In the genomic region with DNA sequence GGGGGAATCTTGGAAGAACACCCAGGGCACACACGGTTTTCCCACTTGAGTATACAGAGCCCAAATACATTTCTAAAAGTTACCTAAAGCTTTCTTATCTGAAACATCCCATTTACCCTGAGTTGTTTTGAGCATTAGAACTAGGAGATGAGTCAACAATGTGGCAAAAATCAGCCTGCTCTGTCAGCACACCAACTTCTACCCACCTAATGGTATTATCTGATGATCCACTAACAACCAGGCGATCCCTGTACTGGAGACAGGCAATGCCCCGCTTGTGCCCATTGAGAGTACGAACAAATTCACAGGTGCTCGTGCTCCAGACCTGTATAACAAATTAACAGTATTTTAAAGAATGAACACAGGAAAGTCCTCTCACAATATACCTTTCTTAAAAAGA, we compare ENCODE assay signal across 26 cellular contexts.
"Had no signal": no experiment of that assay in that cellular context is flagged by ENCODE, and none has a peak within 500 bp of the region (broad histone marks: within the 10 kb centered on the region; RNA-seq: fewer than 3 reads in every experiment).

No MANE protein-coding gene starts in this region.

- H3K4me1 Mint-ChIP-seq: activated naive CD8-positive, alpha-beta T cell treated with anti-CD3 and anti-CD28 coated beads, Interleukin-2, amount 50 U/mL, for 24 hours; neural progenitor cell had no signal

- H3K4me3 Mint-ChIP-seq: activated naive CD8-positive, alpha-beta T cell treated with anti-CD3 and anti-CD28 coated beads, Interleukin-2, amount 50 U/mL, for 24 hours; activated T-helper 1 cell treated with anti-CD3 and anti-CD28 coated beads, Interleukin-12 subunit alpha, Interleukin-12 subunit beta, Interleukin-2, Interleukin-4 antibody, amounts not matched to agents 30 ng/mL and 10 ng/mL and 1 ng/mL, durations not matched to agents 14 hours and 24 hours and 36 hours; effector memory CD8-positive, alpha-beta T cell; natural killer cell; neural progenitor cell; T-cell; T-helper 2 cell treated with Interferon-gamma antibody and Interleukin-4, amounts not matched to agents 5 μg/mL and 100 μg/mL, for 36 hours had no signal

- H3K4me1 ChIP-seq: neural progenitor cell, testis, transverse colon had no signal

- H3K27me3 Mint-ChIP-seq: activated naive CD8-positive, alpha-beta T cell treated with anti-CD3 and anti-CD28 coated beads, Interleukin-2, amount 50 U/mL, for 24 hours; effector memory CD8-positive, alpha-beta T cell; T-cell had no signal

- H3K27ac Mint-ChIP-seq: activated naive CD8-positive, alpha-beta T cell treated with anti-CD3 and anti-CD28 coated beads, Interleukin-2, amount 50 U/mL, for 24 hours; activated T-helper 1 cell treated with anti-CD3 and anti-CD28 coated beads, Interleukin-12 subunit alpha, Interleukin-12 subunit beta, Interleukin-2, Interleukin-4 antibody, amounts not matched to agents 30 ng/mL and 10 ng/mL and 1 ng/mL, durations not matched to agents 14 hours and 24 hours and 36 hours; effector memory CD8-positive, alpha-beta T cell; neural progenitor cell; T-cell; T-helper 2 cell treated with Interferon-gamma antibody and Interleukin-4, amounts not matched to agents 5 μg/mL and 100 μg/mL, for 36 hours had no signal

- H3K27ac ChIP-seq: neural progenitor cell, testis, transverse colon had no signal

- H3K9me3 ChIP-seq: left lung, testis, transverse colon had no signal

- H3K4me2 ChIP-seq: neural progenitor cell had no signal

- H3K27me3 ChIP-seq: left lung, neural progenitor cell, testis, transverse colon had no signal

- H2AFZ ChIP-seq: neural progenitor cell had no signal

- H3K9ac ChIP-seq: neural progenitor cell had no signal

- H3K9me3 Mint-ChIP-seq: activated naive CD8-positive, alpha-beta T cell treated with anti-CD3 and anti-CD28 coated beads, Interleukin-2, amount 50 U/mL, for 24 hours; activated T-helper 1 cell treated with anti-CD3 and anti-CD28 coated beads, Interleukin-12 subunit alpha, Interleukin-12 subunit beta, Interleukin-2, Interleukin-4 antibody, amounts not matched to agents 30 ng/mL and 10 ng/mL and 1 ng/mL, durations not matched to agents 14 hours and 24 hours and 36 hours; effector memory CD8-positive, alpha-beta T cell; natural killer cell; neural progenitor cell; T-cell; T-helper 2 cell treated with Interferon-gamma antibody and Interleukin-4, amounts not matched to agents 5 μg/mL and 100 μg/mL, for 36 hours had no signal

- ATAC-seq: activated naive CD8-positive, alpha-beta T cell treated with anti-CD3 and anti-CD28 coated beads, Interleukin-2, amount 50 U/mL, for 24 hours; effector memory CD8-positive, alpha-beta T cell; left lung; natural killer cell; right cardiac atrium; T-cell had no signal

- DNase-seq: activated CD4-positive, alpha-beta T cell treated with anti-CD3 and anti-CD28 coated beads for 4 hours; activated CD4-positive, alpha-beta T cell treated with anti-CD3 and anti-CD28 coated beads, Interleukin-2, amount 50 U/mL, for 48 hours; activated CD4-positive, CD25-positive, alpha-beta regulatory T cell; activated CD8-positive, alpha-beta memory T cell treated with anti-CD3 and anti-CD28 coated beads for 24 hours; activated effector memory CD4-positive, alpha-beta T cell treated with anti-CD3 and anti-CD28 coated beads, Interleukin-2, amount 50 U/mL, for 16 hours; activated naive CD4-positive, alpha-beta T cell treated with anti-CD3 and anti-CD28 coated beads, Interleukin-2, amount 50 U/mL, for 16 hours; activated naive CD8-positive, alpha-beta T cell treated with anti-CD3 and anti-CD28 coated beads, Interleukin-2, amount 50 U/mL, for 24 hours; activated T-cell treated with anti-CD3 and anti-CD28 coated beads, Interleukin-2, amount 50 U/mL, for 1 hour; cortex of kidney; effector memory CD8-positive, alpha-beta T cell; head of caudate nucleus; hippocampal formation; left lung; mesendoderm; natural killer cell; posterior cingulate gyrus; right cardiac atrium; stimulated activated CD4-positive, alpha-beta T cell treated with anti-CD3 and anti-CD28 coated beads, Interleukin-2, amount 100 ng/mL, for 48 hours; stimulated activated naive CD4-positive, alpha-beta T cell treated with Interleukin-2 at 50 U/mL for 16 hours; T-cell; testis; transverse colon had no signal

- H3K4me3 ChIP-seq: left lung, lung, neural progenitor cell, testis, transverse colon had no signal
